ENCODE assay signal across 1 cellular context in the genomic region with DNA sequence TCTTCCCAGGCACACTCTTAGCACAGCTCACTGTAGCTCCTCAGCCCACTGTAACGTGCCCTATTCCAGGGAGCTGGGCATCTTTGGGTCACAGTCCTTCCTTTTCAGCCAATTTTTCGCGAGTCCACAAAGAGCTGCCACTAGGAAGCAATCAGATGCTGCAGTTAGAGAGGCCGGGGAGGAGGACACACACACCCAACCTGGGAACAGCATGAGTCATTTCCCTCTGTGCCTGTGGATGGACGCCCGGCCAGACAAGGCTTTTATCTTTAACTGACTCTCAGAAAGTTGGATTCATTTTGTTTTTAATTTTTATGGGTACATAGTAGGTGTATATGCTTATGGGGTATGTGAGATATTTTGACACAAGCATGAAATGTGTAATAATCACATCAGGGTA.
TF ChIP-seq lines count a peak whose summit lies in the region.

No MANE protein-coding gene starts in this region.

TF ChIP-seq in GM23338, 12 proteins besides CTCF, POLR2A, EP300 and RAD21:
- no peak for TF ChIP-seq ZNF462 (CRISPR knock-in tag; IDR thresholded peaks at IDR 0.05)
- TF ChIP-seq POLR2AphosphoS5 (IDR thresholded peaks at IDR 0.05; ENCODE audit: low read depth): no peak
- no peak for TF ChIP-seq NANOG (IDR thresholded peaks at IDR 0.05; ENCODE audit: borderline replicate concordance)
- TF ChIP-seq REST (IDR thresholded peaks at IDR 0.05; ENCODE audit: unreplicated experiment): no peak
- TF ChIP-seq EZH2 (IDR thresholded peaks at IDR 0.05; ENCODE audit: low read depth, unreplicated experiment): no peak
- TF ChIP-seq ZNF114 (CRISPR knock-in tag; IDR thresholded peaks at IDR 0.05): no peak
- no peak for TF ChIP-seq JUNB (IDR thresholded peaks at IDR 0.05; ENCODE audit: unreplicated experiment)
- no peak for TF ChIP-seq STAT1 (IDR thresholded peaks at IDR 0.05; ENCODE audit: unreplicated experiment)
- TF ChIP-seq EZH2phosphoT487 (IDR thresholded peaks at IDR 0.05; ENCODE audit: unreplicated experiment): no peak
- TF ChIP-seq ETS1 (IDR thresholded peaks at IDR 0.05): no peak
- TF ChIP-seq CREB1 (CRISPR knock-in tag; IDR thresholded peaks at IDR 0.05; ENCODE audit: low read depth): no peak
- TF ChIP-seq ZNF331 (CRISPR knock-in tag; IDR thresholded peaks at IDR 0.05; ENCODE audit: low read depth): no peak
TF ChIP-seq in GM23338: peak in this region for 0.
